ENCODE assay signal across 28 cellular contexts in the genomic region with DNA sequence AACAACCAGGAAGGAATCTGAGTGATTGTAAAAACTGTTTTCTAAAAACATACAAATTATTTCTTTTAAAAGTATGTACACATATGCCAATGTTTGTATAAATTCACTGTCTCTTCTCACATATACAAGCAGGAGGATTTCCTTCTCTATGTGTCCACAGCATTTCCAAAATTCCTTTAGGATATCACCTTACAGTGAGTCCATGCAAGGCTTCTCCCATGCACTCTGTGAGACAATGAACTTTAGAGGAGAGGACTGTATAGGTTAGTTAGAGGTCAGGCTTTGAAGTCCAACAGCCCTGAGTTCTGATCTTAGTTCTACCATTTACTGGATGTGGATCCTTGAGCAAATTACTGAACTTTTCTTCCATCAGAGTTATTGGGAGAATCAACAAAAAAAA. TPM values are rescaled to one million over a fixed set of nuclear protein-coding genes. Genes with fewer than 3 reads are reported as not detected.
DNase-seq lines count a peak whose midpoint lies in the region; ATAC-seq and TF ChIP-seq lines count a peak whose summit lies in the region.
"Had no signal": no experiment of that assay in that cellular context is flagged by ENCODE, and none has a peak within 500 bp of the region (broad histone marks: within the 10 kb centered on the region; RNA-seq: fewer than 3 reads in every experiment).

No MANE protein-coding gene starts in this region.

- no peaks in the 10 kb centered on the region for H3K27me3 ChIP-seq in right atrium auricular region
- H3K27me3 ChIP-seq: breast epithelium, colonic mucosa, gastrocnemius medialis, stomach, tibial nerve had no signal

- DNase-seq in HFFc6 (no peak), SK-MEL-5 (ENCODE audit: low read depth, low spot score) (peak; percentile 16), foreskin fibroblast (peak; percentile 11 to 18), smooth muscle cell of the brain vasculature (ENCODE audit: low read depth, low spot score) (peak; percentile 31), right atrium auricular region (ENCODE audit: low spot score) (no peak), cardiac septum (ENCODE audit: low spot score) (no peak)
- DNase-seq: activated B cell treated with CpG ODN at 0.5 μM for 24 hours; activated CD4-positive, alpha-beta memory T cell treated with anti-CD3 and anti-CD28 coated beads for 36 hours; activated gamma-delta T cell; activated naive CD8-positive, alpha-beta T cell treated with anti-CD3 and anti-CD28 coated beads, Interleukin-2, amount 50 U/mL, for 24 hours; activated T-cell treated with anti-CD3 and anti-CD28 coated beads for 4 hours; colonic mucosa; effector memory CD8-positive, alpha-beta T cell; gastrocnemius medialis; hippocampal formation; Karpas-422; NCI-H1048; NCI-H187; NCI-H2227 treated with DMSO at 0.1 percent for 48 hours; NCI-H748 treated with DMSO at 0.1 percent for 48 hours; stimulated activated CD8-positive, alpha-beta memory T cell treated with anti-CD3 and anti-CD28 coated beads, Interleukin-4, amount 100 ng/mL, for 48 hours; stomach; T-helper 9 cell had no signal

- H3K9me3 ChIP-seq in right atrium auricular region, result no peaks in the 10 kb centered on the region
- H3K9me3 ChIP-seq: breast epithelium, colonic mucosa, gastrocnemius medialis, stomach, tibial nerve had no signal

- H3K36me3 Mint-ChIP-seq in HFFc6 (ENCODE audit: low read depth), result no peaks in the 10 kb centered on the region
- H3K36me3 Mint-ChIP-seq: activated CD4-positive, alpha-beta memory T cell treated with anti-CD3 and anti-CD28 coated beads for 36 hours; CD14-positive monocyte had no signal

- H3K4me1 Mint-ChIP-seq in HFFc6 (ENCODE audit: low read depth), result peaks cover 72% of the 10 kb centered on the region
- H3K4me1 Mint-ChIP-seq: activated B cell treated with CpG ODN at 0.5 μM for 24 hours; activated naive CD8-positive, alpha-beta T cell treated with anti-CD3 and anti-CD28 coated beads, Interleukin-2, amount 50 U/mL, for 24 hours; CD14-positive monocyte had no signal

- H3K27ac Mint-ChIP-seq in HFFc6, result peak overlapping the region; percentile 91
- H3K27ac Mint-ChIP-seq: activated B cell treated with CpG ODN at 0.5 μM for 24 hours; activated CD4-positive, alpha-beta memory T cell treated with anti-CD3 and anti-CD28 coated beads for 36 hours; activated naive CD8-positive, alpha-beta T cell treated with anti-CD3 and anti-CD28 coated beads, Interleukin-2, amount 50 U/mL, for 24 hours; CD14-positive monocyte; effector memory CD8-positive, alpha-beta T cell had no signal

- no peak overlapping the region for H3K27ac ChIP-seq in right atrium auricular region
- H3K27ac ChIP-seq: breast epithelium, colonic mucosa, gastrocnemius medialis, stomach, tibial nerve had no signal

- peak overlapping the region; percentile 37; the same call in 1 of the 2 replicates for H3K4me3 Mint-ChIP-seq in HFFc6
- H3K4me3 Mint-ChIP-seq: activated B cell treated with CpG ODN at 0.5 μM for 24 hours; activated CD4-positive, alpha-beta memory T cell treated with anti-CD3 and anti-CD28 coated beads for 36 hours; activated naive CD8-positive, alpha-beta T cell treated with anti-CD3 and anti-CD28 coated beads, Interleukin-2, amount 50 U/mL, for 24 hours; CD14-positive monocyte; effector memory CD8-positive, alpha-beta T cell had no signal

- no peak overlapping the region for H3K4me3 ChIP-seq in foreskin fibroblast (ENCODE audit: low read depth in 1 of 2, low read length in 2 of 2)
- H3K4me3 ChIP-seq in right atrium auricular region, result no peak overlapping the region
- H3K4me3 ChIP-seq: breast epithelium, colonic mucosa, gastrocnemius medialis, stomach, tibial nerve had no signal

- H3K9me3 Mint-ChIP-seq in HFFc6, result no peaks in the 10 kb centered on the region
- H3K9me3 Mint-ChIP-seq: activated B cell treated with CpG ODN at 0.5 μM for 24 hours; activated naive CD8-positive, alpha-beta T cell treated with anti-CD3 and anti-CD28 coated beads, Interleukin-2, amount 50 U/mL, for 24 hours had no signal

- in situ Hi-C loops in SK-MEL-5 (cut with HindIII; ENCODE audit: low pct_unique_long_range_greater_than_20kb, low sequenced_read_pairs), result no loop called here

- no peaks in the 10 kb centered on the region for H3K36me3 ChIP-seq in right atrium auricular region
- H3K36me3 ChIP-seq: breast epithelium, colonic mucosa, gastrocnemius medialis, stomach, tibial nerve had no signal

- TF ChIP-seq CTCF in HFFc6 (IDR thresholded peaks at IDR 0.05), result no peak
- no peak for TF ChIP-seq CTCF in foreskin fibroblast (IDR thresholded peaks at IDR 0.05; ENCODE audit: low read depth, low read length)
- TF ChIP-seq CTCF in right atrium auricular region (IDR thresholded peaks at IDR 0.05), result no peak

- H3K4me1 ChIP-seq in right atrium auricular region, result no peaks in the 10 kb centered on the region
- H3K4me1 ChIP-seq: breast epithelium, colonic mucosa, gastrocnemius medialis, tibial nerve had no signal

- intact Hi-C loops in cardiac septum (cut with DNase I), result loop anchor here (10.0 kb wide), 1 partner anchor 187 kb away; no protein-coding TSS in a partner anchor

- no peaks in the 10 kb centered on the region for H3K27me3 Mint-ChIP-seq in HFFc6 (ENCODE audit: insufficient read depth)
- H3K27me3 Mint-ChIP-seq: activated B cell treated with CpG ODN at 0.5 μM for 24 hours; activated CD4-positive, alpha-beta memory T cell treated with anti-CD3 and anti-CD28 coated beads for 36 hours; activated naive CD8-positive, alpha-beta T cell treated with anti-CD3 and anti-CD28 coated beads, Interleukin-2, amount 50 U/mL, for 24 hours; effector memory CD8-positive, alpha-beta T cell had no signal

- ATAC-seq in HG03097 (IDR thresholded peaks at IDR 0.05; ENCODE audit: low FRiP score, unreplicated experiment), result no peak
- ATAC-seq: activated naive CD8-positive, alpha-beta T cell treated with anti-CD3 and anti-CD28 coated beads, Interleukin-2, amount 50 U/mL, for 24 hours; effector memory CD8-positive, alpha-beta T cell; gastrocnemius medialis; sciatic nerve had no signal

RNA-seq across cellular contexts. Expression of gene USH2A, which starts 34.1 kb away (rescaled TPM):
- total RNA-seq in HFFc6 (2021; fragmentation: NEBNext Ultra II Directional; extraction: Animal tissue kit (Norgen Biotek cat#: 25700)), result under 1 TPM; 0.02 to 0.07 (median 0.04) TPM
- total RNA-seq in SK-MEL-5 (2014; rRNA removed; shearing (Covaris generic)), result 0.67 and 0.79 TPM in 2 replicates
- 0.23 and 0.24 TPM in 2 replicates for polyA plus RNA-seq in SK-MEL-5 (2015; cell fraction: cytosol; rRNA removed)
- 0.30 and 0.62 TPM in 2 replicates for polyA plus RNA-seq in SK-MEL-5 (2015; cell fraction: nucleus; rRNA removed)
- total RNA-seq in right atrium auricular region (1 to 10 TPM; 2.4 to 5.6 TPM), cardiac septum (3.6 TPM)
- total RNA-seq: activated B cell treated with CpG ODN at 0.5 μM for 24 hours; activated CD4-positive, alpha-beta memory T cell treated with anti-CD3 and anti-CD28 coated beads for 36 hours; breast epithelium had no signal
- polyA plus RNA-seq: CD14-positive monocyte, stomach had no signal

Comparison
In these comparisons a context has a peak if more than half of its experiments do, and no peak if none do; other contexts are left out.
1. DNase-seq: peak in SK-MEL-5 (single experiment), foreskin fibroblast (2 of 2) and smooth muscle cell of the brain vasculature (single experiment); none in HFFc6 (single experiment), right atrium auricular region (single experiment) and cardiac septum (single experiment).